In the genomic region with DNA sequence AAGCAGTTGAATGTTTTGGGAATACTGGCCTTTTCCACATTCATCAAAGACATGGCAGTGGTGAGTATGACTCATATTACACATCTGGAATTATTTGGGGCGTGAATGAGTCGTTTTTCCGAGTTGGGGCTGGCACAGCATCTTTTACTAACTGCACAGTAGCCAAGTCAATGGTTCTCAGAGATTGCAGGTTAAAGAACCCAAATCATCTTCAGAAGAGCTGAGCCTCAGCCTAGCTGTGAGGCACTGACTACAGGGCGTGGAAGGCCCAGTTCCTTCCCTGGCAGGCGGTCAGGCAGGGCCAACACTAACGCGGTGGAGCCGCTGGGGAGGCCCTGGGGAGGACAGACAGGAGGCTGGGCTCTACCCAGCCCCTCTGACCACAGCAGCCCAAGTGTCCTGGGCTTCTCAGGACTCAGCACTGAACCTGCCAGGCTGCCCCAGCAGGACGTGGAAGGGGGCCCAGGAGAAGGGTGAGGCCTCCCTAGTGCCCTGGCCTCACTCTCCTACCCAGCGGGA, we compare ENCODE assay signal across 1 cellular context.
TF ChIP-seq lines count a peak whose summit lies in the region.

No MANE protein-coding gene starts in this region.

TF ChIP-seq in H1, 55 proteins besides CTCF, POLR2A, EP300 and RAD21:
- TF ChIP-seq, protein P1, sequence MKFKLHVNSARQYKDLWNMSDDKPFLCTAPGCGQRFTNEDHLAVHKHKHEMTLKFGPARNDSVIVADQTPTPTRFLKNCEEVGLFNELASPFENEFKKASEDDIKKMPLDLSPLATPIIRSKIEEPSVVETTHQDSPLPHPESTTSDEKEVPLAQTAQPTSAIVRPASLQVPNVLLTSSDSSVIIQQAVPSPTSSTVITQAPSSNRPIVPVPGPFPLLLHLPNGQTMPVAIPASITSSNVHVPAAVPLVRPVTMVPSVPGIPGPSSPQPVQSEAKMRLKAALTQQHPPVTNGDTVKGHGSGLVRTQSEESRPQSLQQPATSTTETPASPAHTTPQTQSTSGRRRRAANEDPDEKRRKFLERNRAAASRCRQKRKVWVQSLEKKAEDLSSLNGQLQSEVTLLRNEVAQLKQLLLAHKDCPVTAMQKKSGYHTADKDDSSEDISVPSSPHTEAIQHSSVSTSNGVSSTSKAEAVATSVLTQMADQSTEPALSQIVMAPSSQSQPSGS (IDR thresholded peaks at IDR 0.05; ENCODE audit: low read length) = no peak
- no peak for TF ChIP-seq FOSL1 (IDR thresholded peaks at IDR 0.05; ENCODE audit: insufficient read depth, low read depth, low read length)
- no peak for TF ChIP-seq EGR1 (IDR thresholded peaks at IDR 0.05; ENCODE audit: borderline replicate concordance, low read depth, low read length)
- no peak for TF ChIP-seq BACH1 (IDR thresholded peaks at IDR 0.05; ENCODE audit: low read length)
